ENCODE assay signal across 15 cellular contexts in genomic region chr9:94905606-94906005, GRCh38.
"Had no signal": no experiment of that assay in that cellular context is flagged by ENCODE, and none has a peak within 500 bp of the region (broad histone marks: within the 10 kb centered on the region; RNA-seq: fewer than 3 reads in every experiment).

No MANE protein-coding gene starts in this region.

- DNase-seq: activated B cell treated with CpG ODN at 0.5 μM for 24 hours; activated CD4-positive, alpha-beta T cell treated with anti-CD3 and anti-CD28 coated beads, Interleukin-2, amount 10 ng/mL, durations not matched to agents 7 days and 5 days; activated effector memory CD4-positive, alpha-beta T cell treated with Interleukin-2 at 50 U/mL for 16 hours; activated T-cell treated with anti-CD3 and anti-CD28 coated beads, Interleukin-2, amount 50 U/mL, for 1 hour; brain microvascular endothelial cell; effector CD4-positive, alpha-beta T cell; kidney; left ventricle myocardium superior; ovary; stimulated activated CD4-positive, alpha-beta T cell treated with anti-CD3 and anti-CD28 coated beads, Interleukin-4, amount 100 ng/mL, for 4 hours; stimulated activated naive CD8-positive, alpha-beta T cell treated with anti-CD3 and anti-CD28 coated beads, Interleukin-15, amount 100 ng/mL, for 72 hours; T-helper 2 cell had no signal

- ATAC-seq: left ventricle myocardium superior; stimulated activated naive CD8-positive, alpha-beta T cell treated with anti-CD3 and anti-CD28 coated beads, Interleukin-15, amount 100 ng/mL, for 72 hours had no signal

- H3K36me3 ChIP-seq: brain microvascular endothelial cell, neural progenitor cell, ovary had no signal

- H2AFZ ChIP-seq: neural progenitor cell had no signal

- H3K4me1 Mint-ChIP-seq: activated B cell treated with CpG ODN at 0.5 μM for 24 hours; activated naive CD4-positive, alpha-beta T cell treated with anti-CD3 and anti-CD28 coated beads, Interleukin-2, amount 50 U/mL, for 24 hours had no signal

- H3K27me3 Mint-ChIP-seq: activated B cell treated with CpG ODN at 0.5 μM for 24 hours; activated CD4-positive, alpha-beta T cell treated with anti-CD3 and anti-CD28 coated beads, Interleukin-2, amount 10 ng/mL, durations not matched to agents 7 days and 5 days; activated naive CD4-positive, alpha-beta T cell treated with anti-CD3 and anti-CD28 coated beads, Interleukin-2, amount 50 U/mL, for 24 hours; stimulated activated naive CD8-positive, alpha-beta T cell treated with anti-CD3 and anti-CD28 coated beads, Interleukin-15, amount 100 ng/mL, for 72 hours had no signal

- H3K9ac ChIP-seq: neural progenitor cell had no signal

- H3K27me3 ChIP-seq: brain microvascular endothelial cell, neural progenitor cell, ovary had no signal

- H3K9me3 Mint-ChIP-seq: activated B cell treated with CpG ODN at 0.5 μM for 24 hours; activated CD4-positive, alpha-beta T cell treated with anti-CD3 and anti-CD28 coated beads, Interleukin-2, amount 10 ng/mL, durations not matched to agents 7 days and 5 days; activated naive CD4-positive, alpha-beta T cell treated with anti-CD3 and anti-CD28 coated beads, Interleukin-2, amount 50 U/mL, for 24 hours; neural progenitor cell; stimulated activated naive CD8-positive, alpha-beta T cell treated with anti-CD3 and anti-CD28 coated beads, Interleukin-15, amount 100 ng/mL, for 72 hours had no signal

- H3K4me2 ChIP-seq: neural progenitor cell had no signal

- H3K4me3 Mint-ChIP-seq: activated B cell treated with CpG ODN at 0.5 μM for 24 hours; activated CD4-positive, alpha-beta T cell treated with anti-CD3 and anti-CD28 coated beads, Interleukin-2, amount 10 ng/mL, durations not matched to agents 7 days and 5 days; activated naive CD4-positive, alpha-beta T cell treated with anti-CD3 and anti-CD28 coated beads, Interleukin-2, amount 50 U/mL, for 24 hours; neural progenitor cell; stimulated activated naive CD8-positive, alpha-beta T cell treated with anti-CD3 and anti-CD28 coated beads, Interleukin-15, amount 100 ng/mL, for 72 hours had no signal

- H3K4me3 ChIP-seq: neural progenitor cell, ovary, skin epidermis had no signal

- H3K9me3 ChIP-seq: ovary had no signal

- H3K27ac ChIP-seq: brain microvascular endothelial cell, neural progenitor cell, ovary had no signal

- H3K27ac Mint-ChIP-seq: activated B cell treated with CpG ODN at 0.5 μM for 24 hours; activated CD4-positive, alpha-beta T cell treated with anti-CD3 and anti-CD28 coated beads, Interleukin-2, amount 10 ng/mL, durations not matched to agents 7 days and 5 days; activated naive CD4-positive, alpha-beta T cell treated with anti-CD3 and anti-CD28 coated beads, Interleukin-2, amount 50 U/mL, for 24 hours; neural progenitor cell; stimulated activated naive CD8-positive, alpha-beta T cell treated with anti-CD3 and anti-CD28 coated beads, Interleukin-15, amount 100 ng/mL, for 72 hours had no signal

- H3K36me3 Mint-ChIP-seq: activated naive CD4-positive, alpha-beta T cell treated with anti-CD3 and anti-CD28 coated beads, Interleukin-2, amount 50 U/mL, for 24 hours; neural progenitor cell had no signal
